ENCODE assay signal across 8 cellular contexts in the genomic region with DNA sequence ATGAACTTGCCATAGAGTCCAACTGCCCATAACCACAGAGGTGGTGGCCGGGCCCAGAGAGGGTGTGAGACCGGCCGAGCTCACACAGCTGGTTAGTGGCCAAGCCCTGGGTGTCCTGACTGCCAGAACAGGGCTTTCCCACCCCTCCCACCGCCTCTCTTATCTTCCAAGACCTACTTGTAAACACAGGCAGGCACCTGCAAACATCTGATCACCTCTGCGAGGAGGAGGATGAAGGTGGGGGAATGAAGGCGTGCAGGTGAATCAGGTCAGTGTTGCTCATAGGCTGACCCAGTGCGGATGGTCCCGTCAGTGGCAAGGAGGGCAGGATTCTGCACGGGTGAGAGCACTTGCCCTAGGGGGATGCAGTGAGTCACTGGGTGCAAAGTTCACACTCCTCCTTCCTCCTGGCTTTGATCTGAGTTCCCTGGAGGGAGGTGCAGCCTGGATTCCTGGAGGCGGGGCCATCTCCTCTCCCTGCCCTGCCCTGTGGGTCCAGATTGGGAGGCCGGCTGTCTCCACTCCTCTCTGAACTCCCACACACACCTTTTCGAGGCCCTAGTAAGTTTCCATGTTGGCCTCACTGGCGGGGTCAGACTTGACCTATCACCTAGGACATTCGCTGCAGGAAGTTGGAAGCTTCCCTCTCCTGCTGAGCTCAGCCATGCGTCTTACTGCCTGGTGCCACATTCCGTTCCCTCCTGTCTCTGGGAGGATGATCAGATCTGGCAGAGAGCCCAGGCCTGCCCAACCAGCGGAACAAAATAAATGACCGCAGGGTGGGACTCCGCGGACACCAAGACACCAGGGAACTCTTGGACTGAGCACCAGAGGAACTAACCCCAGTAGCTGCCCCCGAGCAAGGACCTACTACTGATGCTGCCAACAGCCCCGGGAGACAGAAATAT. TPM values are rescaled to one million over a fixed set of nuclear protein-coding genes. Genes with fewer than 3 reads are reported as not detected.
DNase-seq lines count a peak whose midpoint lies in the region; ATAC-seq and TF ChIP-seq lines count a peak whose summit lies in the region.

No MANE protein-coding gene starts in this region.

- H3K4me1 ChIP-seq in prostate gland (replicated peaks), result peaks cover 25% of the 10 kb centered on the region

- no peak for ATAC-seq in GM21723 (IDR thresholded peaks at IDR 0.05; ENCODE audit: unreplicated experiment)
- ATAC-seq in activated CD4-positive, alpha-beta T cell treated with anti-CD3 and anti-CD28 coated beads for 36 hours, result no peak

- POLR2A ChIA-PET in activated CD4-positive, alpha-beta T cell treated with anti-CD3 and anti-CD28 coated beads for 36 hours (lab: Charles Lee), result no interaction called here

- no peak overlapping the region for H3K4me3 Mint-ChIP-seq in activated CD4-positive, alpha-beta T cell treated with anti-CD3 and anti-CD28 coated beads for 36 hours

- no peaks in the 10 kb centered on the region for H3K36me3 ChIP-seq in prostate gland

- DNase-seq in ELF-1 (ENCODE audit: low read depth, low spot score) (peak; percentile 97), OCI-M1 (lab: John Stamatoyannopoulos, UW) (peak; percentile 77), fibroblast of gingiva (ENCODE audit: low read depth) (peak; percentile 89), prostate gland (ENCODE audit: low spot score) (peak; percentile 58), T-helper 9 cell (no peak), NOMO-1 (lab: John Stamatoyannopoulos, UW; ENCODE audit: unreplicated experiment in 2 of 2) (no peak)
- DNase-seq in activated CD4-positive, alpha-beta T cell treated with anti-CD3 and anti-CD28 coated beads for 36 hours, result no peak

- H3K36me3 Mint-ChIP-seq in activated CD4-positive, alpha-beta T cell treated with anti-CD3 and anti-CD28 coated beads for 36 hours (ENCODE audit: low read depth), result no peaks in the 10 kb centered on the region

- peaks cover 6% of the 10 kb centered on the region for H3K4me1 Mint-ChIP-seq in activated CD4-positive, alpha-beta T cell treated with anti-CD3 and anti-CD28 coated beads for 36 hours

- no peak for TF ChIP-seq POLR2A in prostate gland (IDR thresholded peaks at IDR 0.05)

- peak in 1 of 4 experiments; percentile 4 for TF ChIP-seq CTCF in prostate gland (IDR thresholded peaks at IDR 0.05)

- no peaks in the 10 kb centered on the region for H3K27me3 ChIP-seq in prostate gland (replicated peaks; ENCODE audit: insufficient read depth)

- intact Hi-C loops in prostate gland (cut with DNase I), result no loop called here
- intact Hi-C loops in activated CD4-positive, alpha-beta T cell treated with anti-CD3 and anti-CD28 coated beads for 36 hours (cut with DNase I, micrococcal nuclease), result loop anchor here in 1 of 2 experiments (10.0 kb wide), 1 partner anchor 385 kb away; no protein-coding TSS in a partner anchor

- H3K9me3 Mint-ChIP-seq in activated CD4-positive, alpha-beta T cell treated with anti-CD3 and anti-CD28 coated beads for 36 hours (ENCODE audit: low read depth), result no peaks in the 10 kb centered on the region

- no peaks in the 10 kb centered on the region for H3K27me3 Mint-ChIP-seq in activated CD4-positive, alpha-beta T cell treated with anti-CD3 and anti-CD28 coated beads for 36 hours

- peak overlapping the region; percentile 56 to 60 for H3K27ac ChIP-seq in prostate gland

- 22% methylated on average over 22 of the region's 22 CpGs for WGBS in prostate gland

- CTCF ChIA-PET in activated CD4-positive, alpha-beta T cell treated with anti-CD3 and anti-CD28 coated beads for 36 hours (lab: Charles Lee), result interaction anchor here (0.6 to 2.2 kb wide), 5 partner anchors 8 to 380 kb away, joined by 3 to 9 read pairs (median 3); no protein-coding TSS in a partner anchor

- no peak overlapping the region for H3K4me3 ChIP-seq in prostate gland

- H3K9me3 ChIP-seq in prostate gland, result no peaks in the 10 kb centered on the region

- H3K27ac Mint-ChIP-seq in activated CD4-positive, alpha-beta T cell treated with anti-CD3 and anti-CD28 coated beads for 36 hours, result no peak overlapping the region

RNA-seq across cellular contexts. Expression of gene UQCRHL, which starts 7.3 kb away (rescaled TPM):
- total RNA-seq in prostate gland, result 1 to 10 TPM; 1.6 to 2.4 TPM
- total RNA-seq in activated CD4-positive, alpha-beta T cell treated with anti-CD3 and anti-CD28 coated beads for 36 hours, result 1 to 10 TPM; 1.4 to 1.9 TPM

RNA-seq across cellular contexts. Expression of gene FBLIM1, which starts 41.6 kb away (rescaled TPM):
- total RNA-seq in prostate gland, result 100 to 1,000 TPM in 1 of 2 donors, 10 to 100 TPM in 1; 33.1 to 111 TPM
- under 1 TPM in 1 of 2 experiments, not detected in 1; 0.09 TPM for total RNA-seq in activated CD4-positive, alpha-beta T cell treated with anti-CD3 and anti-CD28 coated beads for 36 hours

RNA-seq across cellular contexts. Expression of gene SPEN, which starts 47.3 kb away (rescaled TPM):
- 10 to 100 TPM; 31.9 to 48.3 TPM for total RNA-seq in prostate gland
- 10 to 100 TPM; 43.2 to 52.7 TPM for total RNA-seq in activated CD4-positive, alpha-beta T cell treated with anti-CD3 and anti-CD28 coated beads for 36 hours

RNA-seq across cellular contexts. Expression of gene TMEM82, which starts 57.9 kb away (rescaled TPM):
- not detected for total RNA-seq in prostate gland
- not detected for total RNA-seq in activated CD4-positive, alpha-beta T cell treated with anti-CD3 and anti-CD28 coated beads for 36 hours

Comparison
In these comparisons a context has a peak if more than half of its experiments do, and no peak if none do; other contexts are left out.
1. DNase-seq: peak in ELF-1 (single experiment), OCI-M1 (single experiment), fibroblast of gingiva (single experiment) and prostate gland (single experiment); none in T-helper 9 cell (single experiment), activated CD4-positive, alpha-beta T cell treated with anti-CD3 and anti-CD28 coated beads for 36 hours (single experiment) and NOMO-1 (0 of 2).
2. RNA of gene FBLIM1, which starts 41.6 kb away (total RNA-seq): 33.1 to 111 TPM in prostate gland; 0.09 TPM in activated CD4-positive, alpha-beta T cell treated with anti-CD3 and anti-CD28 coated beads for 36 hours; every median in the first group is over 10 times any median in the second.